In the genomic region with DNA sequence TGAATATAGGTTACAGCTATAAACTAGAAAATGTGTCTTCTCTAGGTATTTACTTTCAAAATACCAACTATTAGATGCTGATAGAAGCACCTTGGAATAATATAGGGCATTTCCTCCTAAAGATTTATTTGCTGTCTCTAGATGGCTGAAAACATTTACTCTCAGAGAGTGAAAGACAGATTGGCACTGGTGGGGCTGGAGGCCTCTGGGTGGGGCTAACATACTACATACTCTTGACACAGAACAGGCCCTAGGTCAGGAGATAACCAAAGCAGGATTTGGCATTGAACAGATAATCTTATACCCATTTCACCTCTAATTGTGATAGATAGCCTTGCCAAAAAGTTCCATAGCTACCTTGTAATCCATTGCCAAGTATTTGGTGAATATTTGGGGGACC, we compare ENCODE assay signal across 21 cellular contexts.
DNase-seq lines count a peak whose midpoint lies in the region; ATAC-seq, FAIRE-seq and TF ChIP-seq lines count a peak whose summit lies in the region.
"Had no signal": no experiment of that assay in that cellular context is flagged by ENCODE, and none has a peak within 500 bp of the region (broad histone marks: within the 10 kb centered on the region; RNA-seq: fewer than 3 reads in every experiment).

No MANE protein-coding gene starts in this region.

- H3K79me1 ChIP-seq in H1 (ENCODE audit: low read depth, low read length), result no peaks in the 10 kb centered on the region; the same call in 1 of the 2 replicates

- peak; percentile 56 for ATAC-seq in stimulated activated naive CD8-positive, alpha-beta T cell treated with anti-CD3 and anti-CD28 coated beads, Interleukin-15, amount 100 ng/mL, for 72 hours
- ATAC-seq in stimulated activated naive CD8-positive, alpha-beta T cell treated with anti-CD3 and anti-CD28 coated beads, Interleukin-15, Interleukin-2, amounts not matched to agents 100 U/mL and 50 U/mL, for 24 hours, result no peak
- ATAC-seq in GM19397 (IDR thresholded peaks at IDR 0.05; ENCODE audit: unreplicated experiment), result no peak
- ATAC-seq: GM23338, T-helper 17 cell had no signal

- H2BK20ac ChIP-seq in H1 (ENCODE audit: low read length), result no peak overlapping the region

- H2AFZ ChIP-seq in H1 (ENCODE audit: low read length), result no peak overlapping the region
- H2AFZ ChIP-seq: GM23338, PC-9 had no signal

- FAIRE-seq in H1 (lab: Jason Lieb, UNC), result no peak

- H2BK5ac ChIP-seq in H1 (ENCODE audit: low read depth, low read length), result no peak overlapping the region

- no peaks in the 10 kb centered on the region for H3K27me3 Mint-ChIP-seq in stimulated activated naive CD8-positive, alpha-beta T cell treated with anti-CD3 and anti-CD28 coated beads, Interleukin-15, amount 100 ng/mL, for 72 hours

- no peak overlapping the region for H2BK12ac ChIP-seq in H1 (ENCODE audit: low read depth, low read length)

- H2BK15ac ChIP-seq in H1 (ENCODE audit: low read length), result no peak overlapping the region

- CTCF ChIA-PET in H1 (lab: Charles Lee; ENCODE audit: partially characterized antibody), result interaction anchor here (0.8 to 1.8 kb wide), 5 partner anchors 13 to 301 kb away, joined by 3 to 7 read pairs (median 3); no protein-coding TSS in a partner anchor

- H3K4me3 ChIP-seq in H1 (ENCODE audit: extremely low read depth in 1 of 4, insufficient read depth in 2 of 4, low read depth in 3 of 4, low read length in 4 of 4), result no peak overlapping the region
- H3K4me3 ChIP-seq: GM23338, PC-9 had no signal

- H3K27ac Mint-ChIP-seq in stimulated activated naive CD8-positive, alpha-beta T cell treated with anti-CD3 and anti-CD28 coated beads, Interleukin-15, amount 100 ng/mL, for 72 hours, result no peak overlapping the region
- H3K27ac Mint-ChIP-seq: CD14-positive monocyte, GM23338, T-helper 17 cell had no signal

- H3K23ac ChIP-seq in H1 (ENCODE audit: insufficient read length), result no peak overlapping the region

- no peak overlapping the region for H4K8ac ChIP-seq in H1 (ENCODE audit: extremely low read depth, insufficient read depth, low read length)

- no peak overlapping the region for H3K4me3 Mint-ChIP-seq in stimulated activated naive CD8-positive, alpha-beta T cell treated with anti-CD3 and anti-CD28 coated beads, Interleukin-15, amount 100 ng/mL, for 72 hours
- H3K4me3 Mint-ChIP-seq: CD14-positive monocyte, GM23338, T-helper 17 cell had no signal

- H2BK120ac ChIP-seq in H1 (replicated peaks; ENCODE audit: low read depth, low read length), result no peak overlapping the region

- H3K9me3 ChIP-seq in KOPT-K1 (ENCODE audit: insufficient read depth, low read length, poor library complexity, severe bottlenecking), result no peaks in the 10 kb centered on the region
- no peaks in the 10 kb centered on the region for H3K9me3 ChIP-seq in H1 (ENCODE audit: insufficient read depth in 2 of 2, low read depth in 1 of 2, low read length in 1 of 2)

- H3K79me2 ChIP-seq in H1 (ENCODE audit: control insufficient read depth in 1 of 2, insufficient read depth in 2 of 2, low read length in 2 of 2), result no peaks in the 10 kb centered on the region

- no peak for TF ChIP-seq CTCF in H1 (IDR thresholded peaks at IDR 0.05; ENCODE audit: control extremely low read depth in 1 of 3, insufficient read depth in 1 of 3, low read depth in 1 of 3, low read length in 3 of 3)

- H3K27ac ChIP-seq in KOPT-K1 (ENCODE audit: low read depth, low read length, poor library complexity, severe bottlenecking) (peak overlapping the region; percentile 97), H1 (ENCODE audit: low read depth, low read length) (no peak overlapping the region)
- H3K27ac ChIP-seq: PC-9, RWPE1 had no signal

- H2AK5ac ChIP-seq in H1 (ENCODE audit: low read depth, low read length), result no peak overlapping the region

- H4K20me1 ChIP-seq in H1 (replicated peaks in 1 of 2; ENCODE audit: control insufficient read depth in 1 of 2, insufficient read depth in 2 of 2, low read length in 2 of 2), result no peaks in the 10 kb centered on the region

- peak; percentile 20 to 31; a peak in 3 of 4 replicates for TF ChIP-seq RAD21 in H1 (IDR thresholded peaks at IDR 0.05 in 1 of 2, conservative IDR thresholded peaks at IDR 0.05 in 1 of 2; ENCODE audit: low read depth in 2 of 2, low read length in 2 of 2)

- H3K56ac ChIP-seq in H1 (replicated peaks; ENCODE audit: insufficient read length, low read depth, low read length), result no peak overlapping the region

- no peak overlapping the region for H4K5ac ChIP-seq in H1 (ENCODE audit: insufficient read length, low read depth, low read length)

- no peaks in the 10 kb centered on the region for H3K4me1 ChIP-seq in H1 (replicated peaks in 1 of 4; ENCODE audit: control insufficient read depth in 3 of 4, insufficient read depth in 4 of 4, low read length in 3 of 4)

- no peak overlapping the region for H4K91ac ChIP-seq in H1 (replicated peaks; ENCODE audit: insufficient read length, low read length)

- POLR2A ChIA-PET in H1 (lab: Charles Lee; ENCODE audit: partially characterized antibody), result no interaction called here

- TF ChIP-seq EP300 in H1 (IDR thresholded peaks at IDR 0.05; ENCODE audit: borderline replicate concordance in 1 of 2, low read depth in 2 of 2, low read length in 2 of 2), result no peak

- no peak overlapping the region for H3K4me2 ChIP-seq in H1 (ENCODE audit: insufficient read depth in 1 of 2, low read depth in 2 of 2, low read length in 2 of 2)
- H3K4me2 ChIP-seq: GM23338, PC-9 had no signal

- H3K27me3 ChIP-seq in H1 (replicated peaks in 1 of 4; ENCODE audit: control insufficient read depth in 3 of 4, extremely low read depth in 1 of 4, insufficient read depth in 3 of 4, low read length in 3 of 4), result no peaks in the 10 kb centered on the region

- H3K23me2 ChIP-seq in H1 (ENCODE audit: low read depth, low read length), result no peaks in the 10 kb centered on the region

- H3K9ac ChIP-seq in H1 (replicated peaks in 1 of 4; ENCODE audit: extremely low read depth in 1 of 4, low read depth in 3 of 4, low read length in 3 of 4), result no peak overlapping the region

- H3K4ac ChIP-seq in H1 (replicated peaks; ENCODE audit: insufficient read length, low read depth, low read length), result no peak overlapping the region

- H3K14ac ChIP-seq in H1 (ENCODE audit: insufficient read length), result no peak overlapping the region

- H3K4me1 Mint-ChIP-seq in stimulated activated naive CD8-positive, alpha-beta T cell treated with anti-CD3 and anti-CD28 coated beads, Interleukin-15, amount 100 ng/mL, for 72 hours, result no peaks in the 10 kb centered on the region
- H3K4me1 Mint-ChIP-seq: CD14-positive monocyte, GM23338, T-helper 17 cell had no signal

- H3K36me3 ChIP-seq in KOPT-K1 (ENCODE audit: insufficient read depth, low read length) (no peaks in the 10 kb centered on the region), H1 (ENCODE audit: control insufficient read depth in 2 of 4, insufficient read depth in 4 of 4, low read length in 3 of 4) (no peaks in the 10 kb centered on the region)

- no peaks in the 10 kb centered on the region for H3K9me3 Mint-ChIP-seq in stimulated activated naive CD8-positive, alpha-beta T cell treated with anti-CD3 and anti-CD28 coated beads, Interleukin-15, amount 100 ng/mL, for 72 hours
- H3K9me3 Mint-ChIP-seq: GM23338 had no signal

- no peak for TF ChIP-seq POLR2A in H1 (IDR thresholded peaks at IDR 0.05; ENCODE audit: control extremely low read depth in 1 of 2, low read depth in 2 of 2, low read length in 2 of 2)

- no peak for DNase-seq in stimulated activated naive CD8-positive, alpha-beta T cell treated with anti-CD3 and anti-CD28 coated beads, Interleukin-15, amount 100 ng/mL, for 72 hours
- DNase-seq in stimulated activated naive CD8-positive, alpha-beta T cell treated with anti-CD3 and anti-CD28 coated beads, Interleukin-15, Interleukin-2, amounts not matched to agents 100 U/mL and 50 U/mL, for 24 hours, result no peak
- DNase-seq in H1 (ENCODE audit: low read depth in 1 of 2, low spot score in 2 of 2) (no peak), T-helper 9 cell (no peak), AG08395 (ENCODE audit: low spot score) (no peak)
- DNase-seq: ACHN, AML-193, GDM1, KG1, NCI-H1048, NCI-H1436, NCI-H2029, NCI-H345, NCI-H524 treated with DMSO at 0.1 percent for 48 hours, PC-9, T-helper 17 cell had no signal

- H3K18ac ChIP-seq in H1 (ENCODE audit: extremely low read depth, low read length), result no peak overlapping the region

TF ChIP-seq in H1, 55 proteins besides CTCF, POLR2A, EP300 and RAD21:
- no peak for TF ChIP-seq NRF1 (IDR thresholded peaks at IDR 0.05; ENCODE audit: low read depth, low read length)
- TF ChIP-seq SIX5 (IDR thresholded peaks at IDR 0.05; ENCODE audit: low read depth, low read length), result no peak
- TF ChIP-seq SRF (IDR thresholded peaks at IDR 0.05; ENCODE audit: low read depth, low read length), result no peak
- no peak for TF ChIP-seq HDAC2 (IDR thresholded peaks at IDR 0.05; ENCODE audit: borderline replicate concordance in 1 of 2, low read depth in 2 of 2, low read length in 2 of 2)
- no peak for TF ChIP-seq TCF12 (IDR thresholded peaks at IDR 0.05; ENCODE audit: low read depth, low read length)
- TF ChIP-seq TAF7 (optimal IDR thresholded peaks at IDR 0.05; ENCODE audit: borderline replicate concordance, low read depth, low read length), result no peak
- TF ChIP-seq CTBP2 (IDR thresholded peaks at IDR 0.05; ENCODE audit: borderline replicate concordance, insufficient read depth, insufficient read length, low read length), result no peak
- TF ChIP-seq JUN (IDR thresholded peaks at IDR 0.05; ENCODE audit: low read depth, low read length), result no peak
- TF ChIP-seq CEBPB (IDR thresholded peaks at IDR 0.05; ENCODE audit: low read depth, low read length), result no peak
- TF ChIP-seq ASH2L (IDR thresholded peaks at IDR 0.05; ENCODE audit: low read length), result no peak
- TF ChIP-seq SUZ12 (IDR thresholded peaks at IDR 0.05; ENCODE audit: low read length), result no peak
- no peak for TF ChIP-seq RBBP5 (IDR thresholded peaks at IDR 0.05; ENCODE audit: borderline replicate concordance, low read depth, low read length)
- no peak for TF ChIP-seq RXRA (IDR thresholded peaks at IDR 0.05; ENCODE audit: insufficient read depth, low read depth, low read length)
- TF ChIP-seq, protein P1, sequence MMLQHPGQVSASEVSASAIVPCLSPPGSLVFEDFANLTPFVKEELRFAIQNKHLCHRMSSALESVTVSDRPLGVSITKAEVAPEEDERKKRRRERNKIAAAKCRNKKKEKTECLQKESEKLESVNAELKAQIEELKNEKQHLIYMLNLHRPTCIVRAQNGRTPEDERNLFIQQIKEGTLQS (IDR thresholded peaks at IDR 0.05; ENCODE audit: insufficient read depth, low read depth, low read length), result no peak
